Comparison of ENCODE assay signal across 8 cellular contexts in genomic region chr1:15848929-15849774, GRCh38. TPM values are rescaled to one million over a fixed set of nuclear protein-coding genes. Genes with fewer than 3 reads are reported as not detected.
A peak's percentile ranks its signal among the peaks of the same experiment; 100 is the strongest.
DNase-seq lines count a peak whose midpoint lies in the region; ATAC-seq, FAIRE-seq and TF ChIP-seq lines count a peak whose summit lies in the region.

No MANE protein-coding gene starts in this region.

- TF ChIP-seq CTCF in Caco-2 (IDR thresholded peaks at IDR 0.05; ENCODE audit: insufficient read depth in 1 of 2, low read depth in 1 of 2, low read length in 1 of 2, severe bottlenecking in 1 of 2, unreplicated experiment in 1 of 2) (no peak), KMS-11 (conservative IDR thresholded peaks at IDR 0.05; ENCODE audit: low read depth, low read length) (no peak), PC-3 (conservative IDR thresholded peaks at IDR 0.05; ENCODE audit: low read depth, low read length) (no peak)

- peaks cover 9% of the 10 kb centered on the region; the same call in 1 of the 2 replicates for H4K20me1 ChIP-seq in KMS-11 (ENCODE audit: insufficient read depth)
- H4K20me1 ChIP-seq in PC-3 (ENCODE audit: low read length): peaks cover 6% of the 10 kb centered on the region; the same call in 1 of the 2 replicates

- DNase-seq in Caco-2 (peak; percentile 89 to 94), PC-3 (peak; percentile 83), fibroblast of gingiva (ENCODE audit: low read depth) (peak; percentile 72), H54 (ENCODE audit: insufficient read length, low spot score) (no peak)
- DNase-seq in activated T-helper 1 cell treated with anti-CD3 and anti-CD28 coated beads, Interleukin-12 subunit alpha, Interleukin-12 subunit beta, Interleukin-2, Interleukin-4 antibody, amounts not matched to agents 30 ng/mL and 10 ng/mL and 1 ng/mL, durations not matched to agents 14 hours and 24 hours and 36 hours (ENCODE audit: low spot score): peak; percentile 39
- DNase-seq in naive thymus-derived CD4-positive, alpha-beta T cell: peak; percentile 43 to 76 (median 62)
- peak; percentile 73 for DNase-seq in stimulated activated naive CD8-positive, alpha-beta T cell treated with anti-CD3 and anti-CD28 coated beads, Interleukin-15, Interleukin-2, amounts not matched to agents 100 U/mL and 50 U/mL, for 24 hours

- peak overlapping the region; percentile 95 for H3K4me3 Mint-ChIP-seq in Caco-2 (ENCODE audit: unreplicated experiment)
- peak overlapping the region; percentile 94 for H3K4me3 Mint-ChIP-seq in activated T-helper 1 cell treated with anti-CD3 and anti-CD28 coated beads, Interleukin-12 subunit alpha, Interleukin-12 subunit beta, Interleukin-2, Interleukin-4 antibody, amounts not matched to agents 30 ng/mL and 10 ng/mL and 1 ng/mL, durations not matched to agents 14 hours and 24 hours and 36 hours
- H3K4me3 Mint-ChIP-seq in naive thymus-derived CD4-positive, alpha-beta T cell: peak overlapping the region; percentile 89 to 99 (median 98)

- H3K27me3 Mint-ChIP-seq in Caco-2 (ENCODE audit: insufficient read depth, unreplicated experiment): no peaks in the 10 kb centered on the region
- H3K27me3 Mint-ChIP-seq in activated T-helper 1 cell treated with anti-CD3 and anti-CD28 coated beads, Interleukin-12 subunit alpha, Interleukin-12 subunit beta, Interleukin-2, Interleukin-4 antibody, amounts not matched to agents 30 ng/mL and 10 ng/mL and 1 ng/mL, durations not matched to agents 14 hours and 24 hours and 36 hours (ENCODE audit: insufficient read depth): no peaks in the 10 kb centered on the region
- no peaks in the 10 kb centered on the region for H3K27me3 Mint-ChIP-seq in naive thymus-derived CD4-positive, alpha-beta T cell

- FAIRE-seq in H54 (lab: Jason Lieb, UNC): no peak

- H3K27ac Mint-ChIP-seq in Caco-2 (ENCODE audit: unreplicated experiment): peak overlapping the region; percentile 95
- H3K27ac Mint-ChIP-seq in activated T-helper 1 cell treated with anti-CD3 and anti-CD28 coated beads, Interleukin-12 subunit alpha, Interleukin-12 subunit beta, Interleukin-2, Interleukin-4 antibody, amounts not matched to agents 30 ng/mL and 10 ng/mL and 1 ng/mL, durations not matched to agents 14 hours and 24 hours and 36 hours: peak overlapping the region; percentile 89
- H3K27ac Mint-ChIP-seq in naive thymus-derived CD4-positive, alpha-beta T cell: peak overlapping the region; percentile 88 to 97 (median 94)

- intact Hi-C loops in Caco-2 (cut with micrococcal nuclease; ENCODE audit: unreplicated experiment) (loop anchor here (1.0 to 5.0 kb wide), 2 partner anchors 56 to 322 kb away; partner anchors contain the start of gene DNAJC16), PC-3 (cut with micrococcal nuclease) (loop anchor here (5.0 kb wide), 2 partner anchors 53 to 68 kb away; no protein-coding TSS in a partner anchor)
- intact Hi-C loops in activated T-helper 1 cell treated with anti-CD3 and anti-CD28 coated beads, Interleukin-12 subunit alpha, Interleukin-12 subunit beta, Interleukin-2, Interleukin-4 antibody, amounts not matched to agents 30 ng/mL and 10 ng/mL and 1 ng/mL, durations not matched to agents 14 hours and 24 hours and 36 hours (cut with micrococcal nuclease): loop anchor here (5.0 to 10.0 kb wide), 2 partner anchors 232 to 434 kb away; partner anchors contain the start of gene DDI2
- intact Hi-C loops in naive thymus-derived CD4-positive, alpha-beta T cell (cut with micrococcal nuclease): loop anchor here (1.0 to 5.0 kb wide), 6 partner anchors 34 to 503 kb away; partner anchors contain the start of gene FBXO42 (in 1 of the 2)

- H3K4me1 ChIP-seq in Caco-2 (peaks cover 14% of the 10 kb centered on the region), KMS-11 (ENCODE audit: low read depth, poor library complexity, severe bottlenecking) (peaks cover 59% of the 10 kb centered on the region), PC-3 (ENCODE audit: insufficient read depth, low read length) (peaks cover 43% of the 10 kb centered on the region)
- peaks cover 20 to 26% of the 10 kb centered on the region in 2 donors for H3K4me1 ChIP-seq in naive thymus-derived CD4-positive, alpha-beta T cell (ENCODE audit: control insufficient read depth in 2 of 2, insufficient read depth in 2 of 2, low read length in 2 of 2)

- BruUV-seq in Caco-2 (replicated peaks; lab: Mats Ljungman, UMichigan): TSS peak; percentile 78
- BruUV-seq in PC-3 (replicated peaks; lab: Mats Ljungman, UMichigan): TSS peak; percentile 81

- H3K79me2 ChIP-seq in KMS-11 (ENCODE audit: insufficient read depth, low read depth) (peaks cover 68% of the 10 kb centered on the region), PC-3 (ENCODE audit: low read length) (peaks cover 92% of the 10 kb centered on the region)

- H3K4me3 ChIP-seq in Caco-2 (ENCODE audit: low read depth, low read length) (peak overlapping the region; percentile 65), KMS-11 (IDR thresholded peaks at IDR 0.05; ENCODE audit: insufficient read depth, low read depth, low read length) (peak overlapping the region; percentile 86), PC-3 (ENCODE audit: low read length) (peak overlapping the region; percentile 90)
- peak overlapping the region; percentile 74 for H3K4me3 ChIP-seq in naive thymus-derived CD4-positive, alpha-beta T cell (ENCODE audit: low read length)

- peaks cover 7% of the 10 kb centered on the region for H3F3A ChIP-seq in PC-3 (ENCODE audit: low read length, unreplicated experiment)

- no peak for TF ChIP-seq POLR2A in H54 (IDR thresholded peaks at IDR 0.05; ENCODE audit: low read depth, low read length)

- POLR2A ChIA-PET in Caco-2 (lab: Charles Lee) (interaction anchor here (0.5 to 2.7 kb wide), 10 partner anchors 12 to 89 kb away, joined by 3 to 32 read pairs (median 6); no protein-coding TSS in a partner anchor), PC-3 (lab: Charles Lee; ENCODE audit: unreplicated experiment) (interaction anchor here (0.6 to 1.2 kb wide), 3 partner anchors 15 to 121 kb away, joined by 4 to 9 read pairs (median 7); no protein-coding TSS in a partner anchor)
- POLR2A ChIA-PET in naive thymus-derived CD4-positive, alpha-beta T cell (lab: Charles Lee): interaction anchor here (0.6 to 11.0 kb wide), 12 partner anchors 9 to 1056 kb away, joined by 3 to 227 read pairs (median 6); partner anchors contain the start of gene ZBTB17

- H2AFZ ChIP-seq in KMS-11 (ENCODE audit: low read depth) (0 out of 2 replicates have a peak overlapping the region, but pooled peaks have one; percentile 23), PC-3 (ENCODE audit: low read length) (peak overlapping the region; percentile 73)

- H3K4me2 ChIP-seq in KMS-11: peak overlapping the region; percentile 91
- peak overlapping the region; percentile 100 for H3K4me2 ChIP-seq in PC-3 (ENCODE audit: low read length)

- H3K9ac ChIP-seq in KMS-11 (peak overlapping the region; percentile 80), PC-3 (ENCODE audit: low read length) (peak overlapping the region; percentile 89)

- peak; percentile 41 for ATAC-seq in PC-3
- no peak for ATAC-seq in naive thymus-derived CD4-positive, alpha-beta T cell
- peak; percentile 8 for ATAC-seq in stimulated activated naive CD8-positive, alpha-beta T cell treated with anti-CD3 and anti-CD28 coated beads, Interleukin-15, Interleukin-2, amounts not matched to agents 100 U/mL and 50 U/mL, for 24 hours

- H3K36me3 Mint-ChIP-seq in Caco-2 (ENCODE audit: insufficient read depth, unreplicated experiment): peaks cover 27% of the 10 kb centered on the region
- H3K36me3 Mint-ChIP-seq in activated T-helper 1 cell treated with anti-CD3 and anti-CD28 coated beads, Interleukin-12 subunit alpha, Interleukin-12 subunit beta, Interleukin-2, Interleukin-4 antibody, amounts not matched to agents 30 ng/mL and 10 ng/mL and 1 ng/mL, durations not matched to agents 14 hours and 24 hours and 36 hours (ENCODE audit: low read depth): peaks cover 11% of the 10 kb centered on the region
- no peaks in the 10 kb centered on the region for H3K36me3 Mint-ChIP-seq in naive thymus-derived CD4-positive, alpha-beta T cell

- H3K9me3 ChIP-seq in Caco-2: no peaks in the 10 kb centered on the region
- H3K9me3 ChIP-seq in PC-3 (ENCODE audit: low read length): no peaks in the 10 kb centered on the region
- H3K9me3 ChIP-seq in naive thymus-derived CD4-positive, alpha-beta T cell (ENCODE audit: control insufficient read depth in 2 of 3, low read length in 3 of 3): no peaks in the 10 kb centered on the region

- no peaks in the 10 kb centered on the region for H3K4me1 Mint-ChIP-seq in Caco-2 (ENCODE audit: low read depth, unreplicated experiment)
- H3K4me1 Mint-ChIP-seq in activated T-helper 1 cell treated with anti-CD3 and anti-CD28 coated beads, Interleukin-12 subunit alpha, Interleukin-12 subunit beta, Interleukin-2, Interleukin-4 antibody, amounts not matched to agents 30 ng/mL and 10 ng/mL and 1 ng/mL, durations not matched to agents 14 hours and 24 hours and 36 hours (ENCODE audit: low read depth): peaks cover 46% of the 10 kb centered on the region
- H3K4me1 Mint-ChIP-seq in naive thymus-derived CD4-positive, alpha-beta T cell: peaks cover 21 to 66% (median 46%) of the 10 kb centered on the region in 7 donors

- no peaks in the 10 kb centered on the region for H3K9me2 ChIP-seq in PC-3 (replicated peaks; ENCODE audit: low read length)

- CTCF ChIA-PET in Caco-2 (lab: Charles Lee) (interaction anchor here (1.0 to 1.6 kb wide), 2 partner anchors 34 to 57 kb away, joined by 3 to 4 read pairs; no protein-coding TSS in a partner anchor), PC-3 (lab: Charles Lee) (interaction anchor here (0.5 to 0.6 kb wide), 2 partner anchors 33 to 229 kb away, joined by 5 read pairs; no protein-coding TSS in a partner anchor)
- CTCF ChIA-PET in naive thymus-derived CD4-positive, alpha-beta T cell (lab: Charles Lee): interaction anchor here (0.6 to 0.8 kb wide), 2 partner anchors 33 to 558 kb away, joined by 3 to 4 read pairs; no protein-coding TSS in a partner anchor

- no peaks in the 10 kb centered on the region for H3K9me3 Mint-ChIP-seq in Caco-2 (ENCODE audit: unreplicated experiment)
- no peaks in the 10 kb centered on the region for H3K9me3 Mint-ChIP-seq in activated T-helper 1 cell treated with anti-CD3 and anti-CD28 coated beads, Interleukin-12 subunit alpha, Interleukin-12 subunit beta, Interleukin-2, Interleukin-4 antibody, amounts not matched to agents 30 ng/mL and 10 ng/mL and 1 ng/mL, durations not matched to agents 14 hours and 24 hours and 36 hours
- H3K9me3 Mint-ChIP-seq in naive thymus-derived CD4-positive, alpha-beta T cell: no peaks in the 10 kb centered on the region

- H3K36me3 ChIP-seq in Caco-2 (ENCODE audit: control insufficient read depth, insufficient read depth, low read length) (no peaks in the 10 kb centered on the region), KMS-11 (ENCODE audit: insufficient read depth) (no peaks in the 10 kb centered on the region), PC-3 (ENCODE audit: low read depth, low read length) (no peaks in the 10 kb centered on the region)
- no peaks in the 10 kb centered on the region for H3K36me3 ChIP-seq in naive thymus-derived CD4-positive, alpha-beta T cell (ENCODE audit: control insufficient read depth in 2 of 3, insufficient read depth in 3 of 3, low read length in 3 of 3)

- peak overlapping the region; percentile 88 for H3K27ac ChIP-seq in KMS-11
- H3K27ac ChIP-seq in PC-3 (ENCODE audit: low read length): peak overlapping the region; percentile 95
- peak overlapping the region; percentile 90 for H3K27ac ChIP-seq in naive thymus-derived CD4-positive, alpha-beta T cell (ENCODE audit: low read depth, low read length)

- H3K27me3 ChIP-seq in Caco-2 (replicated peaks; ENCODE audit: control insufficient read depth, insufficient read depth, low read length) (no peaks in the 10 kb centered on the region), KMS-11 (ENCODE audit: insufficient read depth, low read depth) (no peaks in the 10 kb centered on the region), PC-3 (ENCODE audit: low read length) (no peaks in the 10 kb centered on the region)
- H3K27me3 ChIP-seq in naive thymus-derived CD4-positive, alpha-beta T cell (ENCODE audit: control insufficient read depth in 2 of 2, insufficient read depth in 2 of 2, low read length in 2 of 2): no peaks in the 10 kb centered on the region

RNA-seq across cellular contexts. Expression of gene SPEN, which starts 1.6 kb away (rescaled TPM):
- 46.4 and 47.3 TPM in 2 replicates for total RNA-seq in Caco-2 (2022)
- 26.7 and 35.7 TPM in 2 replicates for total RNA-seq in PC-3 (2014; rRNA removed)
- total RNA-seq in activated T-helper 1 cell treated with anti-CD3 and anti-CD28 coated beads, Interleukin-12 subunit alpha, Interleukin-12 subunit beta, Interleukin-2, Interleukin-4 antibody, amounts not matched to agents 30 ng/mL and 10 ng/mL and 1 ng/mL, durations not matched to agents 14 hours and 24 hours and 36 hours: 81.9 and 87.6 TPM in 2 replicates
- 10 to 100 TPM; 72.1 to 92.1 (median 82.9) TPM for total RNA-seq in naive thymus-derived CD4-positive, alpha-beta T cell
- polyA plus RNA-seq in naive thymus-derived CD4-positive, alpha-beta T cell: 10 to 100 TPM; 10.1 to 46.7 TPM

RNA-seq across cellular contexts. Expression of gene UQCRHL, which starts 41.7 kb away (rescaled TPM):
- total RNA-seq in Caco-2 (2022) (1.8 and 1.9 TPM in 2 replicates), PC-3 (2014; rRNA removed) (8.7 and 11.2 TPM in 2 replicates)
- total RNA-seq in activated T-helper 1 cell treated with anti-CD3 and anti-CD28 coated beads, Interleukin-12 subunit alpha, Interleukin-12 subunit beta, Interleukin-2, Interleukin-4 antibody, amounts not matched to agents 30 ng/mL and 10 ng/mL and 1 ng/mL, durations not matched to agents 14 hours and 24 hours and 36 hours: 1.3 and 1.5 TPM in 2 replicates
- total RNA-seq in naive thymus-derived CD4-positive, alpha-beta T cell: 1 to 10 TPM in 3 of 5 experiments, under 1 TPM in 2; 0.69 to 1.9 (median 1.4) TPM
- polyA plus RNA-seq in naive thymus-derived CD4-positive, alpha-beta T cell: 1 to 10 TPM in 1 of 2 donors, under 1 TPM in 1; 0.43 to 1.1 TPM
